In the genomic region with DNA sequence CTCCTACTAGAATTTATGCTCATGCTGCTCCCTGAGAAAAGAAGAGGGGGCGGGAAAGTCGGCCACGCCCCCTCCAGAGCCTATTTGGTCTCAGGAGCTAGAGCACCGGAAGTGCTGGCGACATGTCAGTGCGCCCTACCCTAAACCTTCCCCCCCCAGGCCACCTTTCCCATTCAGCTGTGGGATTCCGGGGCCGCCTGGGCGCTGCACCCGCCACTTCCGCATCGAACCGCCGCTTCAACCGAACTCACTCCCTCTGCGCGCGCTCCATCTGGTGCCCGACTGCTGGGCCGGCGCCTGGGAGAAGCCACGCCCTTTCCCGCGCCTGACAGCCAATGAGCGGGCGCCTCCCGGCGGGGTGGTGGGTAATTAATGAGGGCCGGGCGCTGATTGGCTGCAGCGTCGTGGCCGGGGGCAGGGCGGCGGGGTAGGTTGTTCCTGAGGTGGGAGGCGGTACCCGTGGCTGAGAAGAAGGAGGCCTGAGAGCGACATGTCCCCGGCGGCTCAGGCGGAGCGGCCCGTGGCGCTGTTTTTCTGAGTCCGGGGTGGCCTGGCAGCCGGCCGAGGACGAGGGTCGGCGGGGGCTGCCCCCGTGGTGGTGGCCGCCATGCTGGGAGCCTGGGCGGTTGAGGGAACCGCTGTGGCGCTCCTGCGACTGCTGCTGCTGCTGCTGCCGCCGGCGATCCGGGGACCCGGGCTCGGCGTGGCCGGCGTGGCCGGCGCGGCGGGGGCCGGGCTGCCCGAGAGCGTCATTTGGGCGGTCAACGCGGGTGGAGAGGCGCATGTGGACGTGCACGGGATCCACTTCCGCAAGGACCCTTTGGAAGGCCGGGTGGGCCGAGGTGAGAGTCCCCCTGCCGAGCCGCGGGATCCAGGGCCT, we compare ENCODE assay signal across 8 cellular contexts. TPM values are rescaled to one million over a fixed set of nuclear protein-coding genes. Genes with fewer than 3 reads are reported as not detected.
DNase-seq lines count a peak whose midpoint lies in the region; ATAC-seq and TF ChIP-seq lines count a peak whose summit lies in the region.

A gene with protein sequence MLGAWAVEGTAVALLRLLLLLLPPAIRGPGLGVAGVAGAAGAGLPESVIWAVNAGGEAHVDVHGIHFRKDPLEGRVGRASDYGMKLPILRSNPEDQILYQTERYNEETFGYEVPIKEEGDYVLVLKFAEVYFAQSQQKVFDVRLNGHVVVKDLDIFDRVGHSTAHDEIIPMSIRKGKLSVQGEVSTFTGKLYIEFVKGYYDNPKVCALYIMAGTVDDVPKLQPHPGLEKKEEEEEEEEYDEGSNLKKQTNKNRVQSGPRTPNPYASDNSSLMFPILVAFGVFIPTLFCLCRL (plus strand): TSS at position 460 of the 880 bp plus-strand sequence. CDS start 148 bp downstream, at position 608.

- peak within 1 kb of the TSS; percentile 95 for H3K27ac ChIP-seq in AG04450 (ENCODE audit: low read depth, low read length)
- H3K27ac ChIP-seq in VCaP = peak within 1 kb of the TSS; percentile 94
- peak within 1 kb of the TSS; percentile 91 to 93 for H3K27ac ChIP-seq in breast epithelium
- peak within 1 kb of the TSS; percentile 42 to 95 (median 89) for H3K27ac ChIP-seq in skin epidermis

- intact Hi-C loops in breast epithelium (cut with DNase I; ENCODE audit: low total_unique reads) = no loop called here

- H3K9me3 ChIP-seq in AG04450 (ENCODE audit: control insufficient read depth, insufficient read depth, low read length) (no peaks in the 10 kb centered on the region; the same call in 1 of the 2 replicates), breast epithelium (no peaks in the 10 kb centered on the region), iPS-18c (ENCODE audit: control insufficient read depth, insufficient read depth, low read length) (no peaks in the 10 kb centered on the region)

- POLR2A ChIA-PET in AG04450 (lab: Yijun Ruan, JAX) = interaction anchor here (1.4 to 2.1 kb wide), 2 partner anchors 38 to 106 kb away, joined by 3 to 6 read pairs; a partner anchor contains a TSS

- H3K4me3 ChIP-seq in AG04450 (ENCODE audit: low read depth, low read length) (peak within 1 kb of the TSS; percentile 91), breast epithelium (peak within 1 kb of the TSS; percentile 66 to 93 (median 72)), iPS-18c (ENCODE audit: insufficient read depth, low read depth, low read length) (peak within 1 kb of the TSS; percentile 80), skin epidermis (peak within 1 kb of the TSS; percentile 65 to 100 (median 86))

- peak; percentile 65 for ATAC-seq in GM18870 (IDR thresholded peaks at IDR 0.05; ENCODE audit: unreplicated experiment)
- ATAC-seq in HG03135 (IDR thresholded peaks at IDR 0.05; ENCODE audit: unreplicated experiment) = peak; percentile 67

- no peak for TF ChIP-seq CTCF in AG04450 (IDR thresholded peaks at IDR 0.05; ENCODE audit: low read depth, low read length)
- no peak; the same call in 1 of the 2 replicates for TF ChIP-seq CTCF in VCaP (conservative IDR thresholded peaks at IDR 0.05)
- TF ChIP-seq CTCF in breast epithelium (IDR thresholded peaks at IDR 0.05) = peak in 1 of 3 donors; percentile 6

- CTCF ChIA-PET in AG04450 (lab: Charles Lee) = interaction anchor here (1.4 to 3.6 kb wide), 2 partner anchors 39 to 104 kb away, joined by 3 to 26 read pairs; no protein-coding TSS in a partner anchor

- H3K4me1 ChIP-seq in breast epithelium = peaks cover 5 to 10% of the 10 kb centered on the region in 2 donors

- no peaks in the 10 kb centered on the region for H3K36me3 ChIP-seq in breast epithelium

- H3K27me3 ChIP-seq in AG04450 (ENCODE audit: control insufficient read depth, insufficient read depth, low read length) (no peaks in the 10 kb centered on the region), breast epithelium (no peaks in the 10 kb centered on the region)

- peak; percentile 40 for TF ChIP-seq POLR2A in breast epithelium (IDR thresholded peaks at IDR 0.05)

- peak; percentile 89 for DNase-seq in AG04450 (ENCODE audit: low read depth, low spot score)
- peak; percentile 98 for DNase-seq in NCI-H2196 treated with DMSO at 0.1 percent for 48 hours (lab: John Stamatoyannopoulos, UW; ENCODE audit: unreplicated experiment)
- DNase-seq in breast epithelium (ENCODE audit: low spot score in 2 of 2) = peak; percentile 99

RNA-seq across cellular contexts. Expression of the gene that starts here (rescaled TPM):
- polyA plus RNA-seq in AG04450 (2011; rRNA removed) = 76.7 and 84.2 TPM in 2 replicates
- 82.4 and 110 TPM in 2 replicates for polyA minus RNA-seq in AG04450 (2011; rRNA and poly(A)+ RNA removed)
- 10 to 100 TPM; 67.6 to 75.4 (median 67.8) TPM for total RNA-seq in breast epithelium

Comparison
In these comparisons a context has a peak if more than half of its experiments do, and no peak if none do; other contexts are left out.
1. Peak in every context shown above with its lines: DNase-seq, ATAC-seq, H3K4me3 ChIP-seq and H3K27ac ChIP-seq.